In the genomic region with DNA sequence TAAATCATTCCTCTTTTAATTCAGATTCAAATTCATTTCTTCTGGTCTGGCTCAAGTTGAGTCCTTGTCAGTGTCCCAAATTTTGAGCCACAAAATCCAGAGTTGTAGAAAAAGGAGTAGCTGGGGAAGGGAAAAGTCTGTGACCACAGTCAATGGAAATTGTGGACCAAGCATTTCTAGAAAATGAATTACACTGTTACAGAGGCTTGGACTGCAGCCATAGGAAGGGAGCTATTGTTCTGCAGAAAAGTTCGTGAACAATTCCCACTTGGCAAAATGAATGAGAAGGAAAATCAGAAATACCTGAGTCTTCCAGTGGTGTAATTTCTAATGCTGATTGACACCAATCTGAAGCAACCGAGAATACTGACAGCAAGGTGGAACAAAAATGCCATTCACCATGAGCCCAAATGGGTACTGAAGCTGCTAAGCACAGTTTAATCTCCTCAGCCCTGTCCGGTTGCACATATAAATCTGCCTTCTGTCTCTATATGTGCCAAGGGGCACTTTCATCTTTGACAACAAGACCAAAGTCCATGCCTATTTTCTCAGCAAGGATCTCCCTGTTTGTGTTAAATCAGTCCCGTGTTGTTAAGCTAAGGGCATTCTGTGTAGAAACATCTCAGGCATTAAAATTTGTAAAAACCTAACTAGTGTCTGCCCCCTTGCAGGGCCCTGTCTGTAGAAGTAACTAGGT, we compare ENCODE assay signal across 1 cellular context.
TF ChIP-seq lines count a peak whose summit lies in the region.

No MANE protein-coding gene starts in this region.

TF ChIP-seq in HepG2, 621 proteins besides CTCF, POLR2A, EP300 and RAD21 (continued from another document):
- no peak for TF ChIP-seq SOX6 (IDR thresholded peaks at IDR 0.05)
- no peak for TF ChIP-seq SOX6 (CRISPR knock-in tag; IDR thresholded peaks at IDR 0.05)
- TF ChIP-seq ZBTB20 (CRISPR knock-in tag; IDR thresholded peaks at IDR 0.05; ENCODE audit: borderline replicate concordance, low read depth) = no peak
- no peak for TF ChIP-seq DR1 (CRISPR knock-in tag; IDR thresholded peaks at IDR 0.05)
- TF ChIP-seq PAXIP1 (CRISPR knock-in tag; conservative IDR thresholded peaks at IDR 0.05) = peak; percentile 67
- TF ChIP-seq, protein P1, sequence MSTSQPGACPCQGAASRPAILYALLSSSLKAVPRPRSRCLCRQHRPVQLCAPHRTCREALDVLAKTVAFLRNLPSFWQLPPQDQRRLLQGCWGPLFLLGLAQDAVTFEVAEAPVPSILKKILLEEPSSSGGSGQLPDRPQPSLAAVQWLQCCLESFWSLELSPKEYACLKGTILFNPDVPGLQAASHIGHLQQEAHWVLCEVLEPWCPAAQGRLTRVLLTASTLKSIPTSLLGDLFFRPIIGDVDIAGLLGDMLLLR (CRISPR knock-in tag; IDR thresholded peaks at IDR 0.05) = no peak
- no peak for TF ChIP-seq LRRFIP1 (CRISPR knock-in tag; conservative IDR thresholded peaks at IDR 0.05)
- TF ChIP-seq, protein P2, sequence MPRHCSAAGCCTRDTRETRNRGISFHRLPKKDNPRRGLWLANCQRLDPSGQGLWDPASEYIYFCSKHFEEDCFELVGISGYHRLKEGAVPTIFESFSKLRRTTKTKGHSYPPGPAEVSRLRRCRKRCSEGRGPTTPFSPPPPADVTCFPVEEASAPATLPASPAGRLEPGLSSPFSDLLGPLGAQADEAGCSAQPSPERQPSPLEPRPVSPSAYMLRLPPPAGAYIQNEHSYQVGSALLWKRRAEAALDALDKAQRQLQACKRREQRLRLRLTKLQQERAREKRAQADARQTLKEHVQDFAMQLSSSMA (CRISPR knock-in tag; IDR thresholded peaks at IDR 0.05) = no peak
- peak; percentile 39; the same call in 1 of the 2 replicates for TF ChIP-seq HNF4G (IDR thresholded peaks at IDR 0.05; ENCODE audit: borderline replicate concordance, low read depth, low read length)
- TF ChIP-seq HNF4G (CRISPR knock-in tag; IDR thresholded peaks at IDR 0.05; ENCODE audit: borderline replicate concordance, low read depth) = no peak
- TF ChIP-seq, protein P3, sequence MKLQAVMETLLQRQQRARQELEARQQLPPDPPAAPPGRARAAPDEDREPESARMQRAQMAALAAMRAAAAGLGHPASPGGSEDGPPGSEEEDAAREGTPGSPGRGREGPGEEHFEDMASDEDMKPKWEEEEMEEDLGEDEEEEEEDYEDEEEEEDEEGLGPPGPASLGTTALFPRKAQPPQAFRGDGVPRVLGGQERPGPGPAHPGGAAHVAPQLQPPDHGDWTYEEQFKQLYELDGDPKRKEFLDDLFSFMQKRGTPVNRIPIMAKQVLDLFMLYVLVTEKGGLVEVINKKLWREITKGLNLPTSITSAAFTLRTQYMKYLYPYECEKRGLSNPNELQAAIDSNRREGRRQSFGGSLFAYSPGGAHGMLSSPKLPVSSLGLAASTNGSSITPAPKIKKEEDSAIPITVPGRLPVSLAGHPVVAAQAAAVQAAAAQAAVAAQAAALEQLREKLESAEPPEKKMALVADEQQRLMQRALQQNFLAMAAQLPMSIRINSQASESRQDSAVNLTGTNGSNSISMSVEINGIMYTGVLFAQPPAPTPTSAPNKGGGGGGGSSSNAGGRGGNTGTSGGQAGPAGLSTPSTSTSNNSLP (IDR thresholded peaks at IDR 0.05; ENCODE audit: low read depth, low read length) = 0 out of 2 replicates have a peak, but pooled peaks have one; percentile 35
- peak; percentile 59; the same call in 1 of the 2 replicates for TF ChIP-seq HIC2 (CRISPR knock-in tag; IDR thresholded peaks at IDR 0.05; ENCODE audit: low read depth)
- TF ChIP-seq ZNF343 (CRISPR knock-in tag; IDR thresholded peaks at IDR 0.05) = no peak
- no peak for TF ChIP-seq ZNF317 (CRISPR knock-in tag; IDR thresholded peaks at IDR 0.05)
TF ChIP-seq in HepG2: peak in this region for 16.
